6 cellular contexts compared by ENCODE assay signal in genomic region chr3:76864375-76864774, GRCh38.
"Had no signal": no experiment of that assay in that cellular context is flagged by ENCODE, and none has a peak within 500 bp of the region (broad histone marks: within the 10 kb centered on the region; RNA-seq: fewer than 3 reads in every experiment).

No MANE protein-coding gene starts in this region.

- H3K4me3 ChIP-seq: K562 had no signal

- DNase-seq: IMR-90, KBM-7, KG1 had no signal

- H3K4me2 ChIP-seq: KMS-11 had no signal

- H3K27ac ChIP-seq: HL-60, KMS-11 had no signal

- H3K9ac ChIP-seq: KMS-11 had no signal
